16 cellular contexts compared by ENCODE assay signal in genomic region chr1:109272831-109273547, GRCh38. TPM values are rescaled to one million over a fixed set of nuclear protein-coding genes. Genes with fewer than 3 reads are reported as not detected.
A peak's percentile ranks its signal among the peaks of the same experiment; 100 is the strongest.
DNase-seq lines count a peak whose midpoint lies in the region; ATAC-seq, FAIRE-seq and TF ChIP-seq lines count a peak whose summit lies in the region.
"Had no signal": no experiment of that assay in that cellular context is flagged by ENCODE, and none has a peak within 500 bp of the region (broad histone marks: within the 10 kb centered on the region; RNA-seq: fewer than 3 reads in every experiment).

No MANE protein-coding gene starts in this region.

- no peaks in the 10 kb centered on the region for H3K27me3 Mint-ChIP-seq in activated naive CD4-positive, alpha-beta T cell treated with anti-CD3 and anti-CD28 coated beads for 36 hours (ENCODE audit: low read depth)

- WGBS in A549 (ENCODE audit: missing lambda C conversion rate): 88% methylated on average over 4 of the region's 16 CpGs

- H3K36me3 Mint-ChIP-seq in activated naive CD4-positive, alpha-beta T cell treated with anti-CD3 and anti-CD28 coated beads for 36 hours (ENCODE audit: low read depth): no peaks in the 10 kb centered on the region
- H3K36me3 Mint-ChIP-seq: stimulated activated memory B cell treated with anti-CD40 and anti-IgM and Interleukin-4, amounts not matched to agents 10 μg/mL and 1 μg/mL and 100 μg/mL, for 72 hours had no signal

- H3K9me3 ChIP-seq in A549 (no peaks in the 10 kb centered on the region), mucosa of descending colon (no peaks in the 10 kb centered on the region)
- H3K9me3 ChIP-seq: ascending aorta had no signal

- H3K4me1 Mint-ChIP-seq in activated naive CD4-positive, alpha-beta T cell treated with anti-CD3 and anti-CD28 coated beads for 36 hours (ENCODE audit: low read depth): peaks cover 4% of the 10 kb centered on the region

- no peak overlapping the region for H3K27ac Mint-ChIP-seq in activated naive CD4-positive, alpha-beta T cell treated with anti-CD3 and anti-CD28 coated beads for 36 hours
- H3K27ac Mint-ChIP-seq: stimulated activated memory B cell treated with anti-CD40 and anti-IgM and Interleukin-4, amounts not matched to agents 10 μg/mL and 1 μg/mL and 100 μg/mL, for 72 hours; T-cell had no signal

- TF ChIP-seq EP300 in A549 (IDR thresholded peaks at IDR 0.05) (no peak), Ishikawa (IDR thresholded peaks at IDR 0.05; ENCODE audit: borderline replicate concordance) (no peak)

- peaks cover 53% of the 10 kb centered on the region for H3K4me1 ChIP-seq in A549
- peaks cover 14% of the 10 kb centered on the region for H3K4me1 ChIP-seq in mucosa of descending colon (ENCODE audit: low read depth)

- TF ChIP-seq CTCF in A549 (IDR thresholded peaks at IDR 0.05) (no peak), dorsolateral prefrontal cortex (IDR thresholded peaks at IDR 0.05 in 54 of 56, conservative IDR thresholded peaks at IDR 0.05 in 2 of 56; ENCODE audit: low read depth in 1 of 56, partially characterized antibody in 56 of 56) (no peak), mucosa of descending colon (IDR thresholded peaks at IDR 0.05) (no peak)

- DNase-seq in A549 (ENCODE audit: low read depth in 1 of 2, low spot score in 1 of 2) (peak in 1 of 2 experiments; percentile 43), dorsolateral prefrontal cortex (peak in 2 of 10 donors; percentile 42 to 46), mucosa of descending colon (peak in 2 of 3 donors; percentile 24 to 46), ecto neural progenitor cell (ENCODE audit: low spot score) (no peak), MV-4-11 (lab: John Stamatoyannopoulos, UW) (no peak)
- DNase-seq in activated naive CD4-positive, alpha-beta T cell treated with anti-CD3 and anti-CD28 coated beads for 36 hours: no peak
- no peak for DNase-seq in stimulated activated CD4-positive, alpha-beta T cell treated with anti-CD3 and anti-CD28 coated beads, Interleukin-15, amount 100 ng/mL, for 24 hours
- DNase-seq: hippocampal formation, KG1, NCI-H1417, NCI-H2171 treated with DMSO at 0.1 percent for 48 hours, T-cell had no signal

- no peak overlapping the region for H3K4me3 ChIP-seq in A549
- no peak overlapping the region for H3K4me3 ChIP-seq in dorsolateral prefrontal cortex
- no peak overlapping the region for H3K4me3 ChIP-seq in mucosa of descending colon
- H3K4me3 ChIP-seq: ascending aorta had no signal

- peak overlapping the region; percentile 83 for H3K4me2 ChIP-seq in A549

- TF ChIP-seq RAD21 in A549 (conservative IDR thresholded peaks at IDR 0.05 in 1 of 2, IDR thresholded peaks at IDR 0.05 in 1 of 2) (no peak), Ishikawa (IDR thresholded peaks at IDR 0.05; ENCODE audit: low read depth) (no peak)

- ATAC-seq in A549: peak in 1 of 2 experiments; percentile 21; a peak in 3 of 6 replicates
- no peak for ATAC-seq in mucosa of descending colon
- ATAC-seq: stimulated activated memory B cell treated with anti-CD40 and anti-IgM and Interleukin-4, amounts not matched to agents 10 μg/mL and 1 μg/mL and 100 μg/mL, for 72 hours; T-cell had no signal

- H3K27me3 ChIP-seq in dorsolateral prefrontal cortex: no peaks in the 10 kb centered on the region
- H3K27me3 ChIP-seq: ascending aorta had no signal

- intact Hi-C loops in dorsolateral prefrontal cortex (cut with DNase I) (loop anchor here in 1 of 2 donors (5.0 kb wide), 1 partner anchor 39 kb away; no protein-coding TSS in a partner anchor), mucosa of descending colon (cut with DNase I, micrococcal nuclease) (no loop called here)
- intact Hi-C loops in activated naive CD4-positive, alpha-beta T cell treated with anti-CD3 and anti-CD28 coated beads for 36 hours (cut with micrococcal nuclease): no loop called here

- POLR2A ChIA-PET in A549 (lab: Yijun Ruan, JAX): no interaction called here

- no peak for TF ChIP-seq POLR2A in A549 (IDR thresholded peaks at IDR 0.05; ENCODE audit: low read length)

- no peak for FAIRE-seq in A549 (lab: Jason Lieb, UNC)

- H3K4me3 Mint-ChIP-seq in activated naive CD4-positive, alpha-beta T cell treated with anti-CD3 and anti-CD28 coated beads for 36 hours: no peak overlapping the region
- H3K4me3 Mint-ChIP-seq: stimulated activated memory B cell treated with anti-CD40 and anti-IgM and Interleukin-4, amounts not matched to agents 10 μg/mL and 1 μg/mL and 100 μg/mL, for 72 hours had no signal

- H3K36me3 ChIP-seq in mucosa of descending colon (ENCODE audit: low read depth): no peaks in the 10 kb centered on the region

- no peaks in the 10 kb centered on the region for H3K9me3 Mint-ChIP-seq in activated naive CD4-positive, alpha-beta T cell treated with anti-CD3 and anti-CD28 coated beads for 36 hours
- H3K9me3 Mint-ChIP-seq: stimulated activated memory B cell treated with anti-CD40 and anti-IgM and Interleukin-4, amounts not matched to agents 10 μg/mL and 1 μg/mL and 100 μg/mL, for 72 hours; T-cell had no signal

- CTCF ChIA-PET in A549 (lab: Yijun Ruan, JAX): interaction anchor here (0.6 to 1.7 kb wide), 3 partner anchors 8 to 240 kb away, joined by 3 to 9 read pairs (median 5); partner anchors contain the start of gene SORT1
- CTCF ChIA-PET in activated naive CD4-positive, alpha-beta T cell treated with anti-CD3 and anti-CD28 coated beads for 36 hours (lab: Charles Lee): interaction anchor here (0.8 kb wide), 1 partner anchor 214 kb away, joined by 3 read pairs; no protein-coding TSS in a partner anchor

- H3K27ac ChIP-seq in A549 (peak overlapping the region; percentile 95 to 99), dorsolateral prefrontal cortex (peak overlapping the region in 53 of 59 donors; percentile 33 to 100 (median 93))
- H3K27ac ChIP-seq: ascending aorta had no signal

TF ChIP-seq in A549, 52 proteins besides CTCF, POLR2A, EP300 and RAD21 (continues in another document):
- TF ChIP-seq MAZ (IDR thresholded peaks at IDR 0.05; ENCODE audit: borderline replicate concordance, low read depth, low read length) (no peak), ZFP36 (IDR thresholded peaks at IDR 0.05; ENCODE audit: borderline replicate concordance, partially characterized antibody) (no peak), ZNF302 (CRISPR knock-in tag; IDR thresholded peaks at IDR 0.05) (no peak), EHF (CRISPR knock-in tag; IDR thresholded peaks at IDR 0.05) (no peak)

TF ChIP-seq in Ishikawa, 13 proteins besides CTCF, POLR2A, EP300 and RAD21 (continues in another document):
- TF ChIP-seq CEBPB (IDR thresholded peaks at IDR 0.05): no peak
- no peak for TF ChIP-seq NFIC (IDR thresholded peaks at IDR 0.05)

RNA-seq across cellular contexts. Expression of gene PSRC1, which starts 10.0 kb away (rescaled TPM):
- polyA plus RNA-seq in A549 (2011; rRNA removed) (13.7 and 15.3 TPM in 2 replicates), A549 (2017; fragmentation: RNase III; extraction: RNeasy Plus Mini Kit Qiagen cat#74134 plus additional on column Dnase treatment) (20.0 to 23.2 TPM (median 21.5 TPM) in 3 replicates)
- polyA plus RNA-seq in A549 (2012; cell fraction: cytosol; rRNA removed): 19.3 and 19.8 TPM in 2 replicates
- polyA plus RNA-seq in A549 (2012; cell fraction: nucleus; rRNA removed): 83.6 and 88.8 TPM in 2 replicates
- polyA minus RNA-seq in A549 (2011; rRNA and poly(A)+ RNA removed): 9.2 and 11.5 TPM in 2 replicates
- total RNA-seq in dorsolateral prefrontal cortex (100 to 1,000 TPM in 19 of 120 experiments, 10 to 100 TPM in 101; 52.9 to 176 (median 79.2) TPM), mucosa of descending colon (1 to 10 TPM; 3.4 to 9.0 (median 4.2) TPM)
- 10 to 100 TPM; 19.3 to 21.5 TPM for total RNA-seq in activated naive CD4-positive, alpha-beta T cell treated with anti-CD3 and anti-CD28 coated beads for 36 hours

RNA-seq across cellular contexts. Expression of gene CELSR2, which starts 23.6 kb away (rescaled TPM):
- polyA plus RNA-seq in A549 (2011; rRNA removed) (2.5 and 4.9 TPM in 2 replicates), A549 (2017; fragmentation: RNase III; extraction: RNeasy Plus Mini Kit Qiagen cat#74134 plus additional on column Dnase treatment) (5.6 to 5.9 TPM (median 5.6 TPM) in 3 replicates)
- 4.5 and 5.7 TPM in 2 replicates for polyA plus RNA-seq in A549 (2012; cell fraction: cytosol; rRNA removed)
- polyA plus RNA-seq in A549 (2012; cell fraction: nucleus; rRNA removed): 15.7 and 19.5 TPM in 2 replicates
- 14.1 and 15.4 TPM in 2 replicates for polyA minus RNA-seq in A549 (2011; rRNA and poly(A)+ RNA removed)
- total RNA-seq in dorsolateral prefrontal cortex (100 to 1,000 TPM; 115 to 213 (median 171) TPM), mucosa of descending colon (10 to 100 TPM in 1 of 3 donors, 1 to 10 TPM in 2; 2.8 to 14.7 (median 3.2) TPM)
- 1 to 10 TPM; 1.1 to 1.2 TPM for total RNA-seq in activated naive CD4-positive, alpha-beta T cell treated with anti-CD3 and anti-CD28 coated beads for 36 hours

RNA-seq across cellular contexts. Expression of gene MYBPHL, which starts 33.8 kb away (rescaled TPM):
- polyA plus RNA-seq in A549 (2011; rRNA removed) (not detected in 2 replicates), A549 (2017; fragmentation: RNase III; extraction: RNeasy Plus Mini Kit Qiagen cat#74134 plus additional on column Dnase treatment) (not detected in 3 replicates)
- 0.06 TPM in 1 of 2 replicates, not detected in the other for polyA plus RNA-seq in A549 (2012; cell fraction: cytosol; rRNA removed)
- 0.04 TPM in 1 of 2 replicates, not detected in the other for polyA plus RNA-seq in A549 (2012; cell fraction: nucleus; rRNA removed)
- polyA minus RNA-seq in A549 (2011; rRNA and poly(A)+ RNA removed): not detected in 2 replicates
- total RNA-seq in dorsolateral prefrontal cortex (10 to 100 TPM in 14 of 120 experiments, 1 to 10 TPM in 106; 1.9 to 14.4 (median 6.7) TPM), mucosa of descending colon (not detected)
- not detected for total RNA-seq in activated naive CD4-positive, alpha-beta T cell treated with anti-CD3 and anti-CD28 coated beads for 36 hours
- total RNA-seq: ascending aorta, T-cell had no signal
- polyA plus RNA-seq: AG04450 had no signal

RNA-seq across cellular contexts. Expression of gene SARS1, which starts 59.3 kb away (rescaled TPM):
- polyA plus RNA-seq in A549 (2011; rRNA removed) (152 and 158 TPM in 2 replicates), A549 (2017; fragmentation: RNase III; extraction: RNeasy Plus Mini Kit Qiagen cat#74134 plus additional on column Dnase treatment) (98.0 to 106 TPM (median 103 TPM) in 3 replicates)
- 70.6 and 73.4 TPM in 2 replicates for polyA plus RNA-seq in A549 (2012; cell fraction: cytosol; rRNA removed)
- 66.8 and 84.3 TPM in 2 replicates for polyA plus RNA-seq in A549 (2012; cell fraction: nucleus; rRNA removed)
- polyA minus RNA-seq in A549 (2011; rRNA and poly(A)+ RNA removed): 93.4 and 105 TPM in 2 replicates
- total RNA-seq in dorsolateral prefrontal cortex (100 to 1,000 TPM; 109 to 280 (median 226) TPM), mucosa of descending colon (100 to 1,000 TPM; 124 to 143 (median 125) TPM)
- 100 to 1,000 TPM; 363 TPM for total RNA-seq in activated naive CD4-positive, alpha-beta T cell treated with anti-CD3 and anti-CD28 coated beads for 36 hours

Comparison
In these comparisons a context has a peak if more than half of its experiments do, and no peak if none do; other contexts are left out.
1. DNase-seq: peak in mucosa of descending colon (2 of 3); none in ecto neural progenitor cell (single experiment), activated naive CD4-positive, alpha-beta T cell treated with anti-CD3 and anti-CD28 coated beads for 36 hours (single experiment), stimulated activated CD4-positive, alpha-beta T cell treated with anti-CD3 and anti-CD28 coated beads, Interleukin-15, amount 100 ng/mL, for 24 hours (single experiment) and MV-4-11 (single experiment).
2. RNA of gene CELSR2, which starts 23.6 kb away (total RNA-seq): 115 to 213 TPM in dorsolateral prefrontal cortex; 2.8 to 14.7 TPM in mucosa of descending colon and 1.1 to 1.2 TPM in activated naive CD4-positive, alpha-beta T cell treated with anti-CD3 and anti-CD28 coated beads for 36 hours; every median in the first group is over 4 times any median in the second.